In the genomic region with DNA sequence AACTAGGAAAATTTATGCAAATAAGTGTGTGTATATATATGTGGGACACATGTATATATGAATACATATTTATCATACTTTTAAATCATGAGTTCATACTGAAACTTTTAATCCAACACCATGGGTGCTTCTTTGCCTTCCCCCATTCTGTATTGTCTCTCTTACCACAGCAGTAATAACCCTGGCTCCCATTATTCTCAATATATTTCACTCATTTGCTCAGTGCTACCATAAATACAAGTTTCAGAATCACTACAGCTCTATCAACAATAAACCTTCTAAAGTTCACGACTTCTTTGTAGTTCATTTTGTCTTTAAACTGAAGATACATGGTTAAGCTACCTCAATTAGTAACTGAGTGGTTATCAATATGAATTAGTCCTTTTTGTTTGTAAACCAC, we compare ENCODE assay signal across 15 cellular contexts.
DNase-seq lines count a peak whose midpoint lies in the region; ATAC-seq and TF ChIP-seq lines count a peak whose summit lies in the region.
"Had no signal": no experiment of that assay in that cellular context is flagged by ENCODE, and none has a peak within 500 bp of the region (broad histone marks: within the 10 kb centered on the region; RNA-seq: fewer than 3 reads in every experiment).

No MANE protein-coding gene starts in this region.

- no peak overlapping the region for H3K4me3 ChIP-seq in ACC112 (ENCODE audit: low read depth, low read length)
- H3K4me3 ChIP-seq: A549; BLaER1 treated with 17β-estradiol and CSF1 and Interleukin-3, amounts not matched to agents 10 nM and 100 nM; HAP-1; SJCRH30 had no signal

- peaks cover 11% of the 10 kb centered on the region for H3K4me1 ChIP-seq in ACC112 (ENCODE audit: control insufficient read depth, insufficient read depth, low read length, unreplicated experiment)
- H3K4me1 ChIP-seq: BLaER1 treated with 17β-estradiol and CSF1 and Interleukin-3, amounts not matched to agents 10 nM and 100 nM; HAP-1 had no signal

- TF ChIP-seq CTCF in RWPE1 (conservative IDR thresholded peaks at IDR 0.05; ENCODE audit: low read depth): no peak

- peaks cover 23% of the 10 kb centered on the region for H3K36me3 Mint-ChIP-seq in effector memory CD8-positive, alpha-beta T cell (ENCODE audit: insufficient read depth)

- no peak overlapping the region for H2AFZ ChIP-seq in ACC112 (ENCODE audit: low read length, unreplicated experiment)

- no peaks in the 10 kb centered on the region for H3K27me3 Mint-ChIP-seq in effector memory CD8-positive, alpha-beta T cell

- H3K4me1 Mint-ChIP-seq in effector memory CD8-positive, alpha-beta T cell (ENCODE audit: low read depth in 2 of 2): peaks cover 0 to 3% of the 10 kb centered on the region in 2 donors

- no peaks in the 10 kb centered on the region for H3K9me3 Mint-ChIP-seq in effector memory CD8-positive, alpha-beta T cell

- H3K79me2 ChIP-seq in ACC112 (ENCODE audit: control insufficient read depth, insufficient read depth, low read length, unreplicated experiment): no peaks in the 10 kb centered on the region

- peak overlapping the region; percentile 26; the same call in 1 of the 2 replicates for H3K27ac ChIP-seq in ACC112 (ENCODE audit: low read depth, low read length)
- H3K27ac ChIP-seq in RWPE1: no peak overlapping the region
- H3K27ac ChIP-seq: BLaER1 treated with 17β-estradiol and CSF1 and Interleukin-3, amounts not matched to agents 10 nM and 100 nM; SJCRH30 had no signal

- ATAC-seq in GM18870 (IDR thresholded peaks at IDR 0.05; ENCODE audit: unreplicated experiment) (peak; percentile 46), HG03571 (IDR thresholded peaks at IDR 0.05; ENCODE audit: unreplicated experiment) (peak; percentile 52)
- no peak for ATAC-seq in effector memory CD8-positive, alpha-beta T cell (replicated peaks)

- peak overlapping the region; percentile 72 to 86 for H3K27ac Mint-ChIP-seq in effector memory CD8-positive, alpha-beta T cell

- POLR2A ChIA-PET in RWPE1 (lab: Yijun Ruan, JAX; ENCODE audit: low non-redundant PET): no interaction called here

- CTCF ChIA-PET in RWPE1 (lab: Yijun Ruan, JAX): no interaction called here

- peaks cover 25% of the 10 kb centered on the region; the same call in 1 of the 2 replicates for H3K36me3 ChIP-seq in ACC112 (ENCODE audit: insufficient read depth, low read length)

- H3K4me3 Mint-ChIP-seq in effector memory CD8-positive, alpha-beta T cell: no peak overlapping the region

- H3K27me3 ChIP-seq in ACC112 (ENCODE audit: insufficient read depth, low read length): no peaks in the 10 kb centered on the region
- H3K27me3 ChIP-seq: BLaER1 treated with 17β-estradiol and CSF1 and Interleukin-3, amounts not matched to agents 10 nM and 100 nM; SJCRH30 had no signal

- no peak for DNase-seq in effector memory CD8-positive, alpha-beta T cell
- DNase-seq in inferior parietal cortex (ENCODE audit: extremely low spot score) (no peak), RWPE1 (ENCODE audit: low spot score) (no peak), NCI-H510A treated with DMSO at 0.1 percent for 48 hours (lab: John Stamatoyannopoulos, UW) (no peak)
- DNase-seq: DMS79, NCI-H1417 treated with DMSO at 0.1 percent for 48 hours, NCI-H1930, NCI-H226, SJCRH30 had no signal
